13 cellular contexts compared by ENCODE assay signal in the genomic region with DNA sequence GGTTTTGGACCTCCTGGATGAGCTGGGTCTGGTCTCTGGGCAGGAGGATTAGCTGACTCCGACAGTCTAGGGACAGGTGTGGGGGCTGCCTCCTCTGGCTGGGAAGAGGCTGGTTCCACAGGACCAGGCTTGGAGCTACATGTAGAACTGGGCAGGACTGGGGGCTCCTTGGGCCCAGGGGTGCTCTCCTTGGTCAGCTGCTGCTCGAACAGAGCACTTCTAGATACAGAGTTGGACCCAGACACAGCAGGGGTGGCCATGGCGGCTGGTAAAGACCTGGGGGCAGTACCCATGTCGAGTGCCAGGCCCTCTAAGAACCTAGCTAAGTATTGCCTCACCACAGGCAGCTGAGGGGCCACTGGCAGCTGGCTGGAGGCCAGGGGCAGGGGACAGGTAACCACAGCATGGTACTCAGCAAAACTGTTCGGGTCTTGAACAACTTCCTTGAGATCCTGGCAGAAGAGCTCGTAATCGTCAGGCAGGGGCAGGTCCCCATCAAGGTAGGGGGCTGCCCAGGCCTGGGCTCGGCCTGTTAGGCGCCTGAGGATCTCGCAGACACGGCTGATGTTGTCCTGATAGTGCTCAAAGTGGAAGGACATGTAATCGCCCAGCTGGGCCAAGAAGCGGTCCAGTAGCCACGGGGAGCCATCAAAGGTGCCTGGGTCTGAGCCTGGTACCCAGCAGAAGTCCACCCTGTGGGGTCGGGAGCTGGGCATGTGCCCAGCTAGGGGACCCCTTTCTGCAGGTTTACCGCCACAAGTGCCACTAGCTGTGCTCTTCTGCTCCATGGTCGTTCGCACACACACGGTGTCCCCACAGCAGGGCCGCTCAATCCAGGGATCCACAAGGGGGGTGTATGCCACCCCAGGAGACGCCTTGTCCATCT. TPM values are rescaled to one million over a fixed set of nuclear protein-coding genes. Genes with fewer than 3 reads are reported as not detected.
A peak's percentile ranks its signal among the peaks of the same experiment; 100 is the strongest.
DNase-seq lines count a peak whose midpoint lies in the region; ATAC-seq and TF ChIP-seq lines count a peak whose summit lies in the region.
"Had no signal": no experiment of that assay in that cellular context is flagged by ENCODE, and none has a peak within 500 bp of the region (broad histone marks: within the 10 kb centered on the region; RNA-seq: fewer than 3 reads in every experiment).

No MANE protein-coding gene starts in this region.

- no peak for TF ChIP-seq CTCF in RWPE1 (conservative IDR thresholded peaks at IDR 0.05; ENCODE audit: low read depth)

- ATAC-seq in Right ventricle myocardium inferior (no peak), Right ventricle myocardium superior (ENCODE audit: poor library complexity) (no peak), GM19452 (IDR thresholded peaks at IDR 0.05; ENCODE audit: unreplicated experiment) (no peak)
- ATAC-seq in stimulated activated naive CD8-positive, alpha-beta T cell treated with anti-CD3 and anti-CD28 coated beads, Interleukin-15, amount 100 ng/mL, for 72 hours, result no peak

- POLR2A ChIA-PET in RWPE1 (lab: Yijun Ruan, JAX; ENCODE audit: low non-redundant PET), result no interaction called here

- intact Hi-C loops in Right ventricle myocardium inferior (cut with DNase I) (loop anchor here (5.0 to 10.0 kb wide), 2 partner anchors 104 to 263 kb away; partner anchors contain the start of genes RANBP1 and TRMT2A), Right ventricle myocardium superior (cut with DNase I) (loop anchor here (5.0 kb wide), 2 partner anchors 44 to 124 kb away; no protein-coding TSS in a partner anchor)

- no peaks in the 10 kb centered on the region for H3K9me3 Mint-ChIP-seq in stimulated activated naive CD8-positive, alpha-beta T cell treated with anti-CD3 and anti-CD28 coated beads, Interleukin-15, amount 100 ng/mL, for 72 hours

- peak overlapping the region; percentile 65 to 68 for H3K27ac Mint-ChIP-seq in stimulated activated naive CD8-positive, alpha-beta T cell treated with anti-CD3 and anti-CD28 coated beads, Interleukin-15, amount 100 ng/mL, for 72 hours

- H3K27me3 Mint-ChIP-seq in stimulated activated naive CD8-positive, alpha-beta T cell treated with anti-CD3 and anti-CD28 coated beads, Interleukin-15, amount 100 ng/mL, for 72 hours, result no peaks in the 10 kb centered on the region

- DNase-seq in Right ventricle myocardium inferior (ENCODE audit: missing footprints), result peak; percentile 53
- DNase-seq in Right ventricle myocardium superior, result no peak
- DNase-seq in RWPE1 (ENCODE audit: low spot score), result no peak
- no peak for DNase-seq in epithelial cell of prostate (ENCODE audit: low read depth, low spot score)
- no peak for DNase-seq in stimulated activated naive CD8-positive, alpha-beta T cell treated with anti-CD3 and anti-CD28 coated beads, Interleukin-15, amount 100 ng/mL, for 72 hours
- DNase-seq in Kasumi-1 (lab: John Stamatoyannopoulos, UW), result no peak
- no peak for DNase-seq in GOT3 (lab: John Stamatoyannopoulos, UW)
- DNase-seq: AML-193; HCEC 1CT; hippocampal formation; stimulated activated CD4-positive, alpha-beta T cell treated with anti-CD3 and anti-CD28 coated beads, Interleukin-2, amount 100 ng/mL, for 24 hours had no signal

- H3K4me3 Mint-ChIP-seq in stimulated activated naive CD8-positive, alpha-beta T cell treated with anti-CD3 and anti-CD28 coated beads, Interleukin-15, amount 100 ng/mL, for 72 hours, result peak overlapping the region in 1 of 2 donors; percentile 99

- H3K4me1 Mint-ChIP-seq in stimulated activated naive CD8-positive, alpha-beta T cell treated with anti-CD3 and anti-CD28 coated beads, Interleukin-15, amount 100 ng/mL, for 72 hours, result peaks cover 61% of the 10 kb centered on the region

- H3K27ac ChIP-seq in RWPE1 (peak overlapping the region; percentile 93), epithelial cell of prostate (peak overlapping the region; percentile 76)
- H3K27ac ChIP-seq: parathyroid adenoma had no signal

- CTCF ChIA-PET in RWPE1 (lab: Yijun Ruan, JAX), result interaction anchor here (0.6 to 0.9 kb wide), 3 partner anchors 69 to 121 kb away, joined by 3 to 5 read pairs (median 3); no protein-coding TSS in a partner anchor

RNA-seq across cellular contexts. Expression of gene GNB1L, which starts 3.1 kb away (rescaled TPM):
- 1.9 TPM for total RNA-seq in Right ventricle myocardium inferior
- 2.5 TPM for total RNA-seq in Right ventricle myocardium superior

RNA-seq across cellular contexts. Expression of gene RTL10, which starts 3.1 kb away (rescaled TPM):
- total RNA-seq in Right ventricle myocardium inferior (8.5 TPM), Right ventricle myocardium superior (6.2 TPM)
